In the genomic region with DNA sequence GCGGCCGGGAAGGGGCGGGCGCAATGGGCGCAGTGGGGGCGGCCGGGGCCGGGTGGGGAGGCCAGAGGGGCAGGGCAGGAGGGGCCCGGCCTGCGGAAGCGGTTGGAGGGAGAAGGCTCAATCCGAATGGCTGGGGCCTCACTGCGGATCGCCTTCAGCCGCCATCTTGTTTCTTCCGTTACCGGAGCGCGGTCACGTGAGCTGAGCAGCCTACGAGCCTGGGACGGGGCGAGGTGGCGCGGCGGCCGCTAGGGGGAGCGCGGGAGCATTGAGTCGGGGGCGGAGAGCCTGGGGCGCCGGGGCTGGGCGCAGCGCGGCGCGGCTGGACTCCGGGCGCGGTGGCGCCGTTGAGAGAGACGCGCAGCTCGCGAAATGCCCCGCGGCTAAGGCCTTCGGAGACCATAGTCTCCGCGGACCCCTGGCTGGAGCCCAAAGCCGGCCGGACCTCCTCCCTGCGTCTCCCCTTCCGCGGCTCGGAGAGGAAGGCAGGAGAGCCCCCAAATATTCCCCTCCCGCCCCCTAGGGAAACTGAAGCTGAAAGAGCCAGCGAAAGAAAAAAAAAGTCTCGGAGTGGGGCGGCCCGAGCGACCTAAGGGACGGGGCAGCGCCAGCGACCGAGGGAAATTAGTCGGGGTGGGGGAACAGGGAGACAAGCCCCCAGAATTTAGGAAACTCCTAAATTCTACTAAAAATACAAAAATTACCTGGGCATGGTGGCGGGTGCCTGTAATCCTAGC, we compare ENCODE assay signal across 1 cellular context.
A peak's percentile ranks its signal among the peaks of the same experiment; 100 is the strongest.
TF ChIP-seq lines count a peak whose summit lies in the region.
"Not testable (repeated sequence)": the region's sequence is repeated elsewhere in the genome, so short reads cannot be mapped to it uniquely, and the experiment has no call there.

A gene (minus strand): TSS at position 190 of the 737 bp plus-strand sequence. CDS start 22,221 bp downstream, outside the sequence.

TF ChIP-seq in HepG2, 621 proteins besides CTCF, POLR2A, EP300 and RAD21 (continued from another document and continues in another):
- TF ChIP-seq, protein P1, sequence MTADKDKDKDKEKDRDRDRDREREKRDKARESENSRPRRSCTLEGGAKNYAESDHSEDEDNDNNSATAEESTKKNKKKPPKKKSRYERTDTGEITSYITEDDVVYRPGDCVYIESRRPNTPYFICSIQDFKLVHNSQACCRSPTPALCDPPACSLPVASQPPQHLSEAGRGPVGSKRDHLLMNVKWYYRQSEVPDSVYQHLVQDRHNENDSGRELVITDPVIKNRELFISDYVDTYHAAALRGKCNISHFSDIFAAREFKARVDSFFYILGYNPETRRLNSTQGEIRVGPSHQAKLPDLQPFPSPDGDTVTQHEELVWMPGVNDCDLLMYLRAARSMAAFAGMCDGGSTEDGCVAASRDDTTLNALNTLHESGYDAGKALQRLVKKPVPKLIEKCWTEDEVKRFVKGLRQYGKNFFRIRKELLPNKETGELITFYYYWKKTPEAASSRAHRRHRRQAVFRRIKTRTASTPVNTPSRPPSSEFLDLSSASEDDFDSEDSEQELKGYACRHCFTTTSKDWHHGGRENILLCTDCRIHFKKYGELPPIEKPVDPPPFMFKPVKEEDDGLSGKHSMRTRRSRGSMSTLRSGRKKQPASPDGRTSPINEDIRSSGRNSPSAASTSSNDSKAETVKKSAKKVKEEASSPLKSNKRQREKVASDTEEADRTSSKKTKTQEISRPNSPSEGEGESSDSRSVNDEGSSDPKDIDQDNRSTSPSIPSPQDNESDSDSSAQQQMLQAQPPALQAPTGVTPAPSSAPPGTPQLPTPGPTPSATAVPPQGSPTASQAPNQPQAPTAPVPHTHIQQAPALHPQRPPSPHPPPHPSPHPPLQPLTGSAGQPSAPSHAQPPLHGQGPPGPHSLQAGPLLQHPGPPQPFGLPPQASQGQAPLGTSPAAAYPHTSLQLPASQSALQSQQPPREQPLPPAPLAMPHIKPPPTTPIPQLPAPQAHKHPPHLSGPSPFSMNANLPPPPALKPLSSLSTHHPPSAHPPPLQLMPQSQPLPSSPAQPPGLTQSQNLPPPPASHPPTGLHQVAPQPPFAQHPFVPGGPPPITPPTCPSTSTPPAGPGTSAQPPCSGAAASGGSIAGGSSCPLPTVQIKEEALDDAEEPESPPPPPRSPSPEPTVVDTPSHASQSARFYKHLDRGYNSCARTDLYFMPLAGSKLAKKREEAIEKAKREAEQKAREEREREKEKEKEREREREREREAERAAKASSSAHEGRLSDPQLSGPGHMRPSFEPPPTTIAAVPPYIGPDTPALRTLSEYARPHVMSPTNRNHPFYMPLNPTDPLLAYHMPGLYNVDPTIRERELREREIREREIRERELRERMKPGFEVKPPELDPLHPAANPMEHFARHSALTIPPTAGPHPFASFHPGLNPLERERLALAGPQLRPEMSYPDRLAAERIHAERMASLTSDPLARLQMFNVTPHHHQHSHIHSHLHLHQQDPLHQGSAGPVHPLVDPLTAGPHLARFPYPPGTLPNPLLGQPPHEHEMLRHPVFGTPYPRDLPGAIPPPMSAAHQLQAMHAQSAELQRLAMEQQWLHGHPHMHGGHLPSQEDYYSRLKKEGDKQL (CRISPR knock-in tag; IDR thresholded peaks at IDR 0.05; ENCODE audit: low read depth), result peak; percentile 57; the same call in 1 of the 2 replicates
- TF ChIP-seq, protein P2, sequence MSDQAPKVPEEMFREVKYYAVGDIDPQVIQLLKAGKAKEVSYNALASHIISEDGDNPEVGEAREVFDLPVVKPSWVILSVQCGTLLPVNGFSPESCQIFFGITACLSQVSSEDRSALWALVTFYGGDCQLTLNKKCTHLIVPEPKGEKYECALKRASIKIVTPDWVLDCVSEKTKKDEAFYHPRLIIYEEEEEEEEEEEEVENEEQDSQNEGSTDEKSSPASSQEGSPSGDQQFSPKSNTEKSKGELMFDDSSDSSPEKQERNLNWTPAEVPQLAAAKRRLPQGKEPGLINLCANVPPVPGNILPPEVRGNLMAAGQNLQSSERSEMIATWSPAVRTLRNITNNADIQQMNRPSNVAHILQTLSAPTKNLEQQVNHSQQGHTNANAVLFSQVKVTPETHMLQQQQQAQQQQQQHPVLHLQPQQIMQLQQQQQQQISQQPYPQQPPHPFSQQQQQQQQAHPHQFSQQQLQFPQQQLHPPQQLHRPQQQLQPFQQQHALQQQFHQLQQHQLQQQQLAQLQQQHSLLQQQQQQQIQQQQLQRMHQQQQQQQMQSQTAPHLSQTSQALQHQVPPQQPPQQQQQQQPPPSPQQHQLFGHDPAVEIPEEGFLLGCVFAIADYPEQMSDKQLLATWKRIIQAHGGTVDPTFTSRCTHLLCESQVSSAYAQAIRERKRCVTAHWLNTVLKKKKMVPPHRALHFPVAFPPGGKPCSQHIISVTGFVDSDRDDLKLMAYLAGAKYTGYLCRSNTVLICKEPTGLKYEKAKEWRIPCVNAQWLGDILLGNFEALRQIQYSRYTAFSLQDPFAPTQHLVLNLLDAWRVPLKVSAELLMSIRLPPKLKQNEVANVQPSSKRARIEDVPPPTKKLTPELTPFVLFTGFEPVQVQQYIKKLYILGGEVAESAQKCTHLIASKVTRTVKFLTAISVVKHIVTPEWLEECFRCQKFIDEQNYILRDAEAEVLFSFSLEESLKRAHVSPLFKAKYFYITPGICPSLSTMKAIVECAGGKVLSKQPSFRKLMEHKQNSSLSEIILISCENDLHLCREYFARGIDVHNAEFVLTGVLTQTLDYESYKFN (CRISPR knock-in tag; conservative IDR thresholded peaks at IDR 0.05), result 0 out of 2 replicates have a peak, but pooled peaks have one; percentile 16
- TF ChIP-seq HNF4G (IDR thresholded peaks at IDR 0.05; ENCODE audit: borderline replicate concordance, low read depth, low read length) (peak; percentile 7; the same call in 1 of the 2 replicates), HNF4G (CRISPR knock-in tag; IDR thresholded peaks at IDR 0.05; ENCODE audit: borderline replicate concordance, low read depth) (peak; percentile 42; the same call in 1 of the 2 replicates), HDAC2 (CRISPR knock-in tag; IDR thresholded peaks at IDR 0.05) (peak; percentile 30; the same call in 1 of the 2 replicates), KAT7 (CRISPR knock-in tag; IDR thresholded peaks at IDR 0.05; ENCODE audit: borderline replicate concordance) (peak; percentile 88; the same call in 1 of the 2 replicates), TMF1 (CRISPR knock-in tag; IDR thresholded peaks at IDR 0.05; ENCODE audit: low read depth) (peak; percentile 72; the same call in 1 of the 2 replicates), TBX2 (CRISPR knock-in tag; IDR thresholded peaks at IDR 0.05; ENCODE audit: borderline replicate concordance) (peak; percentile 48), GFI1 (CRISPR knock-in tag; IDR thresholded peaks at IDR 0.05; ENCODE audit: borderline replicate concordance) (0 out of 2 replicates have a peak, but pooled peaks have one; percentile 14), STAG1 (CRISPR knock-in tag; IDR thresholded peaks at IDR 0.05) (peak; percentile 53), MTF1 (CRISPR knock-in tag; IDR thresholded peaks at IDR 0.05) (peak; percentile 68; the same call in 1 of the 2 replicates), MIXL1 (CRISPR knock-in tag; IDR thresholded peaks at IDR 0.05) (peak; percentile 54; the same call in 1 of the 2 replicates), KDM2A (CRISPR knock-in tag; IDR thresholded peaks at IDR 0.05; ENCODE audit: borderline replicate concordance, low read depth) (peak; percentile 96), ZBTB38 (CRISPR knock-in tag; IDR thresholded peaks at IDR 0.05) (peak; percentile 78), LCORL (CRISPR knock-in tag; IDR thresholded peaks at IDR 0.05) (peak; percentile 68; the same call in 1 of the 2 replicates), MXI1 (IDR thresholded peaks at IDR 0.05; ENCODE audit: borderline replicate concordance, low read depth, low read length) (peak; percentile 20; the same call in 1 of the 3 replicates), MIER2 (CRISPR knock-in tag; IDR thresholded peaks at IDR 0.05) (peak; percentile 53; the same call in 1 of the 2 replicates), ZIK1 (CRISPR knock-in tag; IDR thresholded peaks at IDR 0.05; ENCODE audit: borderline replicate concordance, low read depth) (peak; percentile 78; the same call in 1 of the 2 replicates), ZNF263 (CRISPR knock-in tag; IDR thresholded peaks at IDR 0.05) (peak; percentile 34; the same call in 1 of the 2 replicates), ZNF547 (CRISPR knock-in tag; IDR thresholded peaks at IDR 0.05) (0 out of 2 replicates have a peak, but pooled peaks have one; percentile 26), ZNF253 (CRISPR knock-in tag; IDR thresholded peaks at IDR 0.05; ENCODE audit: borderline replicate concordance) (0 out of 2 replicates have a peak, but pooled peaks have one; percentile 32), SATB2 (CRISPR knock-in tag; IDR thresholded peaks at IDR 0.05) (0 out of 2 replicates have a peak, but pooled peaks have one; percentile 56), ZNF644 (CRISPR knock-in tag; IDR thresholded peaks at IDR 0.05; ENCODE audit: low read depth) (0 out of 2 replicates have a peak, but pooled peaks have one; percentile 43), ETV5 (CRISPR knock-in tag; IDR thresholded peaks at IDR 0.05; ENCODE audit: borderline replicate concordance) (peak; percentile 51), ZFX (CRISPR knock-in tag; IDR thresholded peaks at IDR 0.05; ENCODE audit: low read depth) (peak; percentile 92), SIX1 (CRISPR knock-in tag; IDR thresholded peaks at IDR 0.05; ENCODE audit: borderline replicate concordance) (peak; percentile 36; the same call in 1 of the 2 replicates), ZNF557 (CRISPR knock-in tag; IDR thresholded peaks at IDR 0.05) (peak; percentile 64; the same call in 1 of the 2 replicates), TARDBP (CRISPR knock-in tag; IDR thresholded peaks at IDR 0.05) (peak; percentile 88), YY1 (IDR thresholded peaks at IDR 0.05; ENCODE audit: insufficient read depth, insufficient replicate concordance, low read depth, low read length) (peak; percentile 94), ETV6 (CRISPR knock-in tag; conservative IDR thresholded peaks at IDR 0.05) (peak; percentile 62), HOXA3 (CRISPR knock-in tag; IDR thresholded peaks at IDR 0.05) (peak; percentile 97)
- TF ChIP-seq, protein P3, sequence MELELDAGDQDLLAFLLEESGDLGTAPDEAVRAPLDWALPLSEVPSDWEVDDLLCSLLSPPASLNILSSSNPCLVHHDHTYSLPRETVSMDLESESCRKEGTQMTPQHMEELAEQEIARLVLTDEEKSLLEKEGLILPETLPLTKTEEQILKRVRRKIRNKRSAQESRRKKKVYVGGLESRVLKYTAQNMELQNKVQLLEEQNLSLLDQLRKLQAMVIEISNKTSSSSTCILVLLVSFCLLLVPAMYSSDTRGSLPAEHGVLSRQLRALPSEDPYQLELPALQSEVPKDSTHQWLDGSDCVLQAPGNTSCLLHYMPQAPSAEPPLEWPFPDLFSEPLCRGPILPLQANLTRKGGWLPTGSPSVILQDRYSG (CRISPR knock-in tag; IDR thresholded peaks at IDR 0.05), result 0 out of 2 replicates have a peak, but pooled peaks have one; percentile 60
- TF ChIP-seq, protein P4, sequence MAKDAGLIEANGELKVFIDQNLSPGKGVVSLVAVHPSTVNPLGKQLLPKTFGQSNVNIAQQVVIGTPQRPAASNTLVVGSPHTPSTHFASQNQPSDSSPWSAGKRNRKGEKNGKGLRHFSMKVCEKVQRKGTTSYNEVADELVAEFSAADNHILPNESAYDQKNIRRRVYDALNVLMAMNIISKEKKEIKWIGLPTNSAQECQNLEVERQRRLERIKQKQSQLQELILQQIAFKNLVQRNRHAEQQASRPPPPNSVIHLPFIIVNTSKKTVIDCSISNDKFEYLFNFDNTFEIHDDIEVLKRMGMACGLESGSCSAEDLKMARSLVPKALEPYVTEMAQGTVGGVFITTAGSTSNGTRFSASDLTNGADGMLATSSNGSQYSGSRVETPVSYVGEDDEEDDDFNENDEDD (CRISPR knock-in tag; IDR thresholded peaks at IDR 0.05; ENCODE audit: borderline replicate concordance), result peak; percentile 76; the same call in 1 of the 2 replicates
- TF ChIP-seq LCORL (IDR thresholded peaks at IDR 0.05), result not testable (repeated sequence)
- TF ChIP-seq, protein P5, sequence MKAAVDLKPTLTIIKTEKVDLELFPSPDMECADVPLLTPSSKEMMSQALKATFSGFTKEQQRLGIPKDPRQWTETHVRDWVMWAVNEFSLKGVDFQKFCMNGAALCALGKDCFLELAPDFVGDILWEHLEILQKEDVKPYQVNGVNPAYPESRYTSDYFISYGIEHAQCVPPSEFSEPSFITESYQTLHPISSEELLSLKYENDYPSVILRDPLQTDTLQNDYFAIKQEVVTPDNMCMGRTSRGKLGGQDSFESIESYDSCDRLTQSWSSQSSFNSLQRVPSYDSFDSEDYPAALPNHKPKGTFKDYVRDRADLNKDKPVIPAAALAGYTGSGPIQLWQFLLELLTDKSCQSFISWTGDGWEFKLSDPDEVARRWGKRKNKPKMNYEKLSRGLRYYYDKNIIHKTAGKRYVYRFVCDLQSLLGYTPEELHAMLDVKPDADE (CRISPR knock-in tag; IDR thresholded peaks at IDR 0.05), result peak; percentile 44; the same call in 1 of the 2 replicates
- TF ChIP-seq, protein P6, sequence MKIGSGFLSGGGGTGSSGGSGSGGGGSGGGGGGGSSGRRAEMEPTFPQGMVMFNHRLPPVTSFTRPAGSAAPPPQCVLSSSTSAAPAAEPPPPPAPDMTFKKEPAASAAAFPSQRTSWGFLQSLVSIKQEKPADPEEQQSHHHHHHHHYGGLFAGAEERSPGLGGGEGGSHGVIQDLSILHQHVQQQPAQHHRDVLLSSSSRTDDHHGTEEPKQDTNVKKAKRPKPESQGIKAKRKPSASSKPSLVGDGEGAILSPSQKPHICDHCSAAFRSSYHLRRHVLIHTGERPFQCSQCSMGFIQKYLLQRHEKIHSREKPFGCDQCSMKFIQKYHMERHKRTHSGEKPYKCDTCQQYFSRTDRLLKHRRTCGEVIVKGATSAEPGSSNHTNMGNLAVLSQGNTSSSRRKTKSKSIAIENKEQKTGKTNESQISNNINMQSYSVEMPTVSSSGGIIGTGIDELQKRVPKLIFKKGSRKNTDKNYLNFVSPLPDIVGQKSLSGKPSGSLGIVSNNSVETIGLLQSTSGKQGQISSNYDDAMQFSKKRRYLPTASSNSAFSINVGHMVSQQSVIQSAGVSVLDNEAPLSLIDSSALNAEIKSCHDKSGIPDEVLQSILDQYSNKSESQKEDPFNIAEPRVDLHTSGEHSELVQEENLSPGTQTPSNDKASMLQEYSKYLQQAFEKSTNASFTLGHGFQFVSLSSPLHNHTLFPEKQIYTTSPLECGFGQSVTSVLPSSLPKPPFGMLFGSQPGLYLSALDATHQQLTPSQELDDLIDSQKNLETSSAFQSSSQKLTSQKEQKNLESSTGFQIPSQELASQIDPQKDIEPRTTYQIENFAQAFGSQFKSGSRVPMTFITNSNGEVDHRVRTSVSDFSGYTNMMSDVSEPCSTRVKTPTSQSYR (CRISPR knock-in tag; IDR thresholded peaks at IDR 0.05; ENCODE audit: borderline replicate concordance), result peak; percentile 49; the same call in 1 of the 2 replicates
- TF ChIP-seq, protein P7, sequence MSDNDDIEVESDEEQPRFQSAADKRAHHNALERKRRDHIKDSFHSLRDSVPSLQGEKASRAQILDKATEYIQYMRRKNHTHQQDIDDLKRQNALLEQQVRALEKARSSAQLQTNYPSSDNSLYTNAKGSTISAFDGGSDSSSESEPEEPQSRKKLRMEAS (IDR thresholded peaks at IDR 0.05), result peak; percentile 75
- TF ChIP-seq, protein P8, sequence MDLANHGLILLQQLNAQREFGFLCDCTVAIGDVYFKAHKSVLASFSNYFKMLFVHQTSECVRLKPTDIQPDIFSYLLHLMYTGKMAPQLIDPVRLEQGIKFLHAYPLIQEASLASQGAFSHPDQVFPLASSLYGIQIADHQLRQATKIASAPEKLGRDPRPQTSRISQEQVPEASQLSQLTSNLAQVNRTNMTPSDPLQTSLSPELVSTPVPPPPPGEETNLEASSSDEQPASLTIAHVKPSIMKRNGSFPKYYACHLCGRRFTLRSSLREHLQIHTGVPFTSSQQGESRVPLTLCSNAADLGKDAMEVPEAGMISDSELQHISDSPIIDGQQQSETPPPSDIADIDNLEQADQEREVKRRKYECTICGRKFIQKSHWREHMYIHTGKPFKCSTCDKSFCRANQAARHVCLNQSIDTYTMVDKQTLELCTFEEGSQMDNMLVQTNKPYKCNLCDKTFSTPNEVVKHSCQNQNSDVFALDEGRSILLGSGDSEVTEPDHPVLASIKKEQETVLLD (CRISPR knock-in tag; IDR thresholded peaks at IDR 0.05; ENCODE audit: low read depth), result peak; percentile 99
